Comparison of ENCODE assay signal across 1 cellular context in the genomic region with DNA sequence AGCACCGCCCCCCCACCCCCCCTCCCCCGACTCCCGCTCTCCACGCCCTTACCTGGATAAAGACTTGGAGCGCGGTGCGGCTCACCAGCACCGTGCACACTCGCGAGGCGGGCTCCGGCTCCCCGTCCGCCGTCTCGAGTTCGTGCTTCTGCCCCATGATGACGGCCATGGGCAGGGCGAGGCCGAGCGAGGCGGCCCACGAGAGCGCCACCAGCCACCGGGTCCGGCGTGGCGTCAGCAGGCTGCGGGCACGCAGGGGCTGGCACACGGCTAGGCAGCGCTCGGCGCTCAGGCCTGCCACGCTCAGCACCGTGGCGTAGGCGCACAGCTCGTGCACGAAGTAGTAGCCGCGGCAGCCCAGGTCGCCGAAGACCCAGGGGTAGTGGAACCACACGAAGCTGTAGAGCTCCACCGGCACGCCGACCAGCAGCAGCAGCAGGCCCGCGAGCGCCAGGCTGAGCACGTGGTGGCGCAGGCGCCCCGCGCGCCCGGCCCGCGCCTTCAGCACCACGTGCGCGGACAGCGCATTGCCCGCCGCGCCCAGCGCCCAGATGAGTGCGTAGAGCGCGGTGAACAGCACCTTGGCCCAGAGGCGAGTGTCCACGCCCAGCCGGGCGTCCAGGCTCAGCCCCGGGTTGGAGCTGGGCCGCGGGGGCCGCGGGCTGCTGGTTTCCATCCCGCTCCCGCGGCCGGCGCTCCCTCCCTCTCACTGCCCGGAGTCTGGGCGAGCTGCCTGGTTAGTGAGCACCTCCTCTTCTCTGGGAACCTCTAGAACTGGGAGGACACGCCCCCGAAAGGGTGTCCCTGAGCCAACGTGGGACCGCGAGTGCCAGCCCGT.
A peak's percentile ranks its signal among the peaks of the same experiment; 100 is the strongest.
TF ChIP-seq lines count a peak whose summit lies in the region.

A gene with protein sequence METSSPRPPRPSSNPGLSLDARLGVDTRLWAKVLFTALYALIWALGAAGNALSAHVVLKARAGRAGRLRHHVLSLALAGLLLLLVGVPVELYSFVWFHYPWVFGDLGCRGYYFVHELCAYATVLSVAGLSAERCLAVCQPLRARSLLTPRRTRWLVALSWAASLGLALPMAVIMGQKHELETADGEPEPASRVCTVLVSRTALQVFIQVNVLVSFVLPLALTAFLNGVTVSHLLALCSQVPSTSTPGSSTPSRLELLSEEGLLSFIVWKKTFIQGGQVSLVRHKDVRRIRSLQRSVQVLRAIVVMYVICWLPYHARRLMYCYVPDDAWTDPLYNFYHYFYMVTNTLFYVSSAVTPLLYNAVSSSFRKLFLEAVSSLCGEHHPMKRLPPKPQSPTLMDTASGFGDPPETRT (minus strand): TSS at position 742 of the 838 bp plus-strand sequence. CDS start 66 bp downstream, at position 676.

TF ChIP-seq in HCT116, 20 proteins besides CTCF, POLR2A, EP300 and RAD21:
- TF ChIP-seq SRF (IDR thresholded peaks at IDR 0.05; ENCODE audit: low read depth), result no peak
- TF ChIP-seq, protein P1, sequence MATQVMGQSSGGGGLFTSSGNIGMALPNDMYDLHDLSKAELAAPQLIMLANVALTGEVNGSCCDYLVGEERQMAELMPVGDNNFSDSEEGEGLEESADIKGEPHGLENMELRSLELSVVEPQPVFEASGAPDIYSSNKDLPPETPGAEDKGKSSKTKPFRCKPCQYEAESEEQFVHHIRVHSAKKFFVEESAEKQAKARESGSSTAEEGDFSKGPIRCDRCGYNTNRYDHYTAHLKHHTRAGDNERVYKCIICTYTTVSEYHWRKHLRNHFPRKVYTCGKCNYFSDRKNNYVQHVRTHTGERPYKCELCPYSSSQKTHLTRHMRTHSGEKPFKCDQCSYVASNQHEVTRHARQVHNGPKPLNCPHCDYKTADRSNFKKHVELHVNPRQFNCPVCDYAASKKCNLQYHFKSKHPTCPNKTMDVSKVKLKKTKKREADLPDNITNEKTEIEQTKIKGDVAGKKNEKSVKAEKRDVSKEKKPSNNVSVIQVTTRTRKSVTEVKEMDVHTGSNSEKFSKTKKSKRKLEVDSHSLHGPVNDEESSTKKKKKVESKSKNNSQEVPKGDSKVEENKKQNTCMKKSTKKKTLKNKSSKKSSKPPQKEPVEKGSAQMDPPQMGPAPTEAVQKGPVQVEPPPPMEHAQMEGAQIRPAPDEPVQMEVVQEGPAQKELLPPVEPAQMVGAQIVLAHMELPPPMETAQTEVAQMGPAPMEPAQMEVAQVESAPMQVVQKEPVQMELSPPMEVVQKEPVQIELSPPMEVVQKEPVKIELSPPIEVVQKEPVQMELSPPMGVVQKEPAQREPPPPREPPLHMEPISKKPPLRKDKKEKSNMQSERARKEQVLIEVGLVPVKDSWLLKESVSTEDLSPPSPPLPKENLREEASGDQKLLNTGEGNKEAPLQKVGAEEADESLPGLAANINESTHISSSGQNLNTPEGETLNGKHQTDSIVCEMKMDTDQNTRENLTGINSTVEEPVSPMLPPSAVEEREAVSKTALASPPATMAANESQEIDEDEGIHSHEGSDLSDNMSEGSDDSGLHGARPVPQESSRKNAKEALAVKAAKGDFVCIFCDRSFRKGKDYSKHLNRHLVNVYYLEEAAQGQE (IDR thresholded peaks at IDR 0.05; ENCODE audit: low read depth), result peak; percentile 21; the same call in 1 of the 2 replicates
TF ChIP-seq in HCT116: peak in this region for 1.
